ENCODE assay signal across 16 cellular contexts in genomic region chr3:186052096-186052495, GRCh38.
"Had no signal": no experiment of that assay in that cellular context is flagged by ENCODE, and none has a peak within 500 bp of the region (broad histone marks: within the 10 kb centered on the region; RNA-seq: fewer than 3 reads in every experiment).

No MANE protein-coding gene starts in this region.

- DNase-seq: KBM-7, MV-4-11, NCI-H1048, NCI-H1105, NCI-H1417, NCI-H1436 treated with DMSO at 0.1 percent for 48 hours, NCI-H1694, NCI-H187 treated with DMSO at 0.1 percent for 48 hours, NCI-H2029 treated with DMSO at 0.1 percent for 48 hours, NCI-H2227 treated with DMSO at 0.1 percent for 48 hours, NCI-H524 treated with DMSO at 0.1 percent for 48 hours, NCI-H69, NCI-H774, Right ventricle myocardium superior, RPMI8226, SIG-M5 had no signal
